In genomic region chr4:139740531-139741041, GRCh38 we compare ENCODE assay signal across 8 cellular contexts.
DNase-seq lines count a peak whose midpoint lies in the region; ATAC-seq and TF ChIP-seq lines count a peak whose summit lies in the region.

No MANE protein-coding gene starts in this region.

- H3K4me3 ChIP-seq in cardiac fibroblast (replicated peaks in 1 of 2; ENCODE audit: low read depth in 2 of 2, low read length in 2 of 2): no peak overlapping the region
- no peak overlapping the region for H3K4me3 ChIP-seq in lower leg skin (ENCODE audit: low read depth, poor library complexity, severe bottlenecking)
- H3K4me3 ChIP-seq in tibial artery: peak overlapping the region; percentile 4 to 18

- no peak for ATAC-seq in HG02852 (IDR thresholded peaks at IDR 0.05; ENCODE audit: unreplicated experiment)

- no peaks in the 10 kb centered on the region for H3K27me3 ChIP-seq in tibial artery

- H3K9me3 ChIP-seq in tibial artery: no peaks in the 10 kb centered on the region

- peaks cover 0 to 38% (median 24%) of the 10 kb centered on the region in 4 donors for H3K4me1 ChIP-seq in tibial artery

- DNase-seq in DMS153 treated with DMSO at 0.1 percent for 48 hours (lab: John Stamatoyannopoulos, UW; ENCODE audit: unreplicated experiment): peak; percentile 85
- peak; percentile 93 for DNase-seq in NCI-H2196 (lab: John Stamatoyannopoulos, UW; ENCODE audit: unreplicated experiment)
- DNase-seq in cardiac fibroblast (ENCODE audit: low read depth in 2 of 2): peak; percentile 94 to 97
- DNase-seq in lower leg skin (ENCODE audit: low spot score in 2 of 2): peak; percentile 75 to 91
- DNase-seq in tibial artery: peak; percentile 85 to 88
- no peak for DNase-seq in GM20000 (ENCODE audit: low spot score)
- DNase-seq in activated gamma-delta T cell treated with Interleukin-2 at 50 U/mL for 16 hours: no peak

- intact Hi-C loops in lower leg skin (cut with DNase I; ENCODE audit: low total_unique reads) (no loop called here), tibial artery (cut with DNase I; ENCODE audit: low total_unique reads) (no loop called here)

- no peaks in the 10 kb centered on the region for H3K36me3 ChIP-seq in tibial artery

- H3K27ac ChIP-seq in tibial artery: peak overlapping the region; percentile 78 to 82

- TF ChIP-seq POLR2A in lower leg skin (IDR thresholded peaks at IDR 0.05): no peak

- 17% methylated on average over 10 of the region's 10 CpGs for WGBS in lower leg skin, 2 donors

- TF ChIP-seq CTCF in cardiac fibroblast (IDR thresholded peaks at IDR 0.05; ENCODE audit: low read depth, low read length): peak; percentile 29
- TF ChIP-seq CTCF in lower leg skin (IDR thresholded peaks at IDR 0.05): no peak
- TF ChIP-seq CTCF in tibial artery (IDR thresholded peaks at IDR 0.05): peak in 1 of 2 experiments; percentile 17
- no peak for TF ChIP-seq CTCF in GM20000 (IDR thresholded peaks at IDR 0.05; ENCODE audit: extremely low read depth, missing control alignments)

Comparison
In these comparisons a context has a peak if more than half of its experiments do, and no peak if none do; other contexts are left out.
1. DNase-seq: peak in DMS153 treated with DMSO at 0.1 percent for 48 hours (single experiment), NCI-H2196 (single experiment), cardiac fibroblast (2 of 2), lower leg skin (2 of 2) and tibial artery (2 of 2); none in GM20000 (single experiment) and activated gamma-delta T cell treated with Interleukin-2 at 50 U/mL for 16 hours (single experiment).
2. H3K4me3 ChIP-seq: peak in tibial artery (2 of 2); none in cardiac fibroblast (0 of 2) and lower leg skin (single experiment).